In the genomic region with DNA sequence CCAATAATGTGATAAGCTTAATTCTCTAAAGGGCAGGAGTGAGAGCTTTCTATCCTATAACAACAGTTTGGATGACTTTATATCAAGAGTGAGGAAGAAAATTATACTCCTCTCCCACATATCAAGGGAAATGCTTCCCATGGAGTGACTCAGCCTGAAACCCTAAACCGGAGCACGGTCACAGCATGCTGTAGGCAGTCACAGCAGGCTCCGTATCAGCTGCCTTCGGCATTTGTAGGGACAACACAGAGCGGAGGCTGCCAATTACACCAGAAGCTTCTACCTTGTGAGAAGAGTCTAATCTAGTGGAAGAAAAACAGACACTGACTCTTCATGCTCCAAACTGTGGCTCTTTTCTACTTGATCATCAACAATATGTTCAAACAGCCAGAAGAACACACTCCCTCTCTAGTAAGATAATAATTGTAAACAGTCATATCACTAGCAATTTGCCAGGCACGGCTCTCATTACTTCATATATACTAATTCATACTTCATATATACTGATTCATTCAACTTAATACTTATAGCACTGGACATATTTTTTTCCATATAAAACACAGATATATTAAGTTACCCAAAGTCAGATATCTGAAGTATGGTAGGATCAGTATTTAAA, we compare ENCODE assay signal across 8 cellular contexts.
DNase-seq lines count a peak whose midpoint lies in the region; ATAC-seq and TF ChIP-seq lines count a peak whose summit lies in the region.

No MANE protein-coding gene starts in this region.

- BruUV-seq in HCT116 (replicated peaks; lab: Mats Ljungman, UMichigan) = no TSS peak

- no peaks in the 10 kb centered on the region for H3K36me3 ChIP-seq in HCT116 (ENCODE audit: control insufficient read depth in 1 of 2, insufficient read depth in 2 of 2, low read length in 2 of 2)

- H3K4me3 ChIP-seq in HCT116 (replicated peaks in 1 of 2; ENCODE audit: low read depth in 1 of 2, low read length in 2 of 2) = no peak overlapping the region

- no peak overlapping the region for H3K27ac ChIP-seq in HCT116 (ENCODE audit: low read depth, low read length)

- ATAC-seq in HCT116 = peak; percentile 78
- ATAC-seq in HG03442 (IDR thresholded peaks at IDR 0.05; ENCODE audit: unreplicated experiment) = no peak
- no peak for ATAC-seq in activated CD4-positive, CD25-positive, alpha-beta regulatory T cell treated with anti-CD3 and anti-CD28 coated beads, Interleukin-2, amount 50 U/mL, for 24 hours
- ATAC-seq in GM19455 (IDR thresholded peaks at IDR 0.05; ENCODE audit: unreplicated experiment) = no peak

- H2AFZ ChIP-seq in HCT116 (ENCODE audit: low read depth, low read length, poor library complexity, severe bottlenecking) = peak overlapping the region; percentile 1

- TF ChIP-seq CTCF in HCT116 (IDR thresholded peaks at IDR 0.05 in 2 of 3, conservative IDR thresholded peaks at IDR 0.05 in 1 of 3; ENCODE audit: borderline replicate concordance in 1 of 3, insufficient read depth in 1 of 3, low read depth in 2 of 3, low read length in 2 of 3) = no peak

- no peaks in the 10 kb centered on the region for H3K9me2 ChIP-seq in HCT116 (ENCODE audit: insufficient read depth)

- no peak for TF ChIP-seq RAD21 in HCT116 (IDR thresholded peaks at IDR 0.05; ENCODE audit: low read depth)

- DNase-seq in HCT116 (ENCODE audit: low read depth, low spot score) (peak; percentile 10), NCI-H69 (lab: John Stamatoyannopoulos, UW) (peak; percentile 98), fibroblast of gingiva (ENCODE audit: low read depth) (peak; percentile 52), posterior cingulate gyrus (peak in 9 of 10 donors; percentile 19 to 92 (median 57)), UCSD-AML1 (lab: John Stamatoyannopoulos, UW; ENCODE audit: unreplicated experiment) (no peak)

- no peaks in the 10 kb centered on the region for H4K20me1 ChIP-seq in HCT116 (ENCODE audit: insufficient read depth)

- CTCF ChIA-PET in HCT116 (lab: Charles Lee) = no interaction called here

- POLR2A ChIA-PET in HCT116 (lab: Charles Lee) = no interaction called here

- no peaks in the 10 kb centered on the region for H3K9me3 ChIP-seq in HCT116 (ENCODE audit: control insufficient read depth in 1 of 2, insufficient read depth in 1 of 2, low read depth in 1 of 2, low read length in 2 of 2)

- H3K4me2 ChIP-seq in HCT116 (ENCODE audit: low read length) = peak overlapping the region; percentile 49

- no peak for TF ChIP-seq POLR2A in HCT116 (IDR thresholded peaks at IDR 0.05; ENCODE audit: borderline replicate concordance, extremely low read depth, insufficient read depth, insufficient read length)

- RAD21 ChIA-PET in HCT116 (lab: Charles Lee; ENCODE audit: low non-redundant PET in 1 of 2, low total read pairs in 2 of 2, uncharacterized antibody in 2 of 2, unreplicated experiment in 2 of 2) = no interaction called here

- no peak overlapping the region for H3K9ac ChIP-seq in HCT116 (ENCODE audit: low read length)

- H3K27me3 ChIP-seq in HCT116 (ENCODE audit: insufficient read depth, low read length) = no peaks in the 10 kb centered on the region

- intact Hi-C loops in HCT116 (cut with micrococcal nuclease) (no loop called here), posterior cingulate gyrus (cut with DNase I) (no loop called here)

- no peaks in the 10 kb centered on the region for H3K79me2 ChIP-seq in HCT116 (ENCODE audit: insufficient read depth, low read length)

- peaks cover 0 to 9% of the 10 kb centered on the region in 2 experiments; a peak in 2 of 4 replicates for H3K4me1 ChIP-seq in HCT116 (ENCODE audit: control insufficient read depth in 1 of 2, insufficient read depth in 2 of 2, low read length in 2 of 2)

TF ChIP-seq in HCT116, 20 proteins besides CTCF, POLR2A, EP300 and RAD21:
- TF ChIP-seq FOSL1 (IDR thresholded peaks at IDR 0.05; ENCODE audit: low read depth) = peak; percentile 38; the same call in 1 of the 2 replicates
- TF ChIP-seq EZH2phosphoT487 (IDR thresholded peaks at IDR 0.05; ENCODE audit: borderline replicate concordance) = no peak
- TF ChIP-seq TCF7L2 (IDR thresholded peaks at IDR 0.05; ENCODE audit: borderline replicate concordance, extremely low read depth, insufficient read depth, insufficient read length) = peak; percentile 25
- no peak for TF ChIP-seq EZH2 (IDR thresholded peaks at IDR 0.05)
- TF ChIP-seq JUND (IDR thresholded peaks at IDR 0.05) = no peak
- no peak for TF ChIP-seq POLR2AphosphoS5 (IDR thresholded peaks at IDR 0.05; ENCODE audit: low read depth, low read length)
- TF ChIP-seq MAX (IDR thresholded peaks at IDR 0.05) = peak; percentile 45; the same call in 1 of the 2 replicates
